ENCODE assay signal across 1 cellular context in the genomic region with DNA sequence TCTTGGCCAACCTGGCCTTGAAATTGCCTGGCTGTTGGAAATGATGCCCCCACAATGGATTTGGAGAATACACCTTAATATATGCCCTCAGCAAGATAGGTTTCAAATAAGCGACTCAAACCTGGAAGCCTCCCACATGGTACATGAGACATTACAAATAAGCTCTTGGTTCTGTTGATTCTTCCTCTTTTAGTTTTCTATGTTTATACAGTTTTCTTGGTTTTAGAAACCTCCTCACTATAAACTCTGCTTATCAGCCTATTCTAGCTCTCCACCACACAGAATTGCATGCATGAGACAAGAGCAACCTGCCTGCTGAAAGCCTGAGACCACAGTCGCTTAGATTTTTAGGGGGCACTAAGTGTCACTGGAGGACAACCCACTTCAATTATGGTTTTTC.
TF ChIP-seq lines count a peak whose summit lies in the region.

No MANE protein-coding gene starts in this region.

TF ChIP-seq in GM12878, 131 proteins besides CTCF, POLR2A, EP300 and RAD21 (continued from another document):
- TF ChIP-seq, protein P1, sequence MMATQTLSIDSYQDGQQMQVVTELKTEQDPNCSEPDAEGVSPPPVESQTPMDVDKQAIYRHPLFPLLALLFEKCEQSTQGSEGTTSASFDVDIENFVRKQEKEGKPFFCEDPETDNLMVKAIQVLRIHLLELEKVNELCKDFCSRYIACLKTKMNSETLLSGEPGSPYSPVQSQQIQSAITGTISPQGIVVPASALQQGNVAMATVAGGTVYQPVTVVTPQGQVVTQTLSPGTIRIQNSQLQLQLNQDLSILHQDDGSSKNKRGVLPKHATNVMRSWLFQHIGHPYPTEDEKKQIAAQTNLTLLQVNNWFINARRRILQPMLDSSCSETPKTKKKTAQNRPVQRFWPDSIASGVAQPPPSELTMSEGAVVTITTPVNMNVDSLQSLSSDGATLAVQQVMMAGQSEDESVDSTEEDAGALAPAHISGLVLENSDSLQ (IDR thresholded peaks at IDR 0.05): no peak
- TF ChIP-seq SMAD1 (IDR thresholded peaks at IDR 0.05; ENCODE audit: low read depth, partially characterized antibody) (no peak), KDM1A (IDR thresholded peaks at IDR 0.05; ENCODE audit: borderline replicate concordance) (no peak), RFX5 (IDR thresholded peaks at IDR 0.05; ENCODE audit: low read depth, low read length) (no peak), SMARCA5 (IDR thresholded peaks at IDR 0.05) (no peak), YY1 (IDR thresholded peaks at IDR 0.05; ENCODE audit: low read depth, low read length) (no peak), BCL11A (IDR thresholded peaks at IDR 0.05; ENCODE audit: low read depth, low read length) (no peak), SREBF2 (IDR thresholded peaks at IDR 0.05; ENCODE audit: low read length) (no peak)
- TF ChIP-seq, protein P2, sequence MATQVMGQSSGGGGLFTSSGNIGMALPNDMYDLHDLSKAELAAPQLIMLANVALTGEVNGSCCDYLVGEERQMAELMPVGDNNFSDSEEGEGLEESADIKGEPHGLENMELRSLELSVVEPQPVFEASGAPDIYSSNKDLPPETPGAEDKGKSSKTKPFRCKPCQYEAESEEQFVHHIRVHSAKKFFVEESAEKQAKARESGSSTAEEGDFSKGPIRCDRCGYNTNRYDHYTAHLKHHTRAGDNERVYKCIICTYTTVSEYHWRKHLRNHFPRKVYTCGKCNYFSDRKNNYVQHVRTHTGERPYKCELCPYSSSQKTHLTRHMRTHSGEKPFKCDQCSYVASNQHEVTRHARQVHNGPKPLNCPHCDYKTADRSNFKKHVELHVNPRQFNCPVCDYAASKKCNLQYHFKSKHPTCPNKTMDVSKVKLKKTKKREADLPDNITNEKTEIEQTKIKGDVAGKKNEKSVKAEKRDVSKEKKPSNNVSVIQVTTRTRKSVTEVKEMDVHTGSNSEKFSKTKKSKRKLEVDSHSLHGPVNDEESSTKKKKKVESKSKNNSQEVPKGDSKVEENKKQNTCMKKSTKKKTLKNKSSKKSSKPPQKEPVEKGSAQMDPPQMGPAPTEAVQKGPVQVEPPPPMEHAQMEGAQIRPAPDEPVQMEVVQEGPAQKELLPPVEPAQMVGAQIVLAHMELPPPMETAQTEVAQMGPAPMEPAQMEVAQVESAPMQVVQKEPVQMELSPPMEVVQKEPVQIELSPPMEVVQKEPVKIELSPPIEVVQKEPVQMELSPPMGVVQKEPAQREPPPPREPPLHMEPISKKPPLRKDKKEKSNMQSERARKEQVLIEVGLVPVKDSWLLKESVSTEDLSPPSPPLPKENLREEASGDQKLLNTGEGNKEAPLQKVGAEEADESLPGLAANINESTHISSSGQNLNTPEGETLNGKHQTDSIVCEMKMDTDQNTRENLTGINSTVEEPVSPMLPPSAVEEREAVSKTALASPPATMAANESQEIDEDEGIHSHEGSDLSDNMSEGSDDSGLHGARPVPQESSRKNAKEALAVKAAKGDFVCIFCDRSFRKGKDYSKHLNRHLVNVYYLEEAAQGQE (IDR thresholded peaks at IDR 0.05; ENCODE audit: low read depth, low read length): no peak
